ENCODE assay signal across 1 cellular context in the genomic region with DNA sequence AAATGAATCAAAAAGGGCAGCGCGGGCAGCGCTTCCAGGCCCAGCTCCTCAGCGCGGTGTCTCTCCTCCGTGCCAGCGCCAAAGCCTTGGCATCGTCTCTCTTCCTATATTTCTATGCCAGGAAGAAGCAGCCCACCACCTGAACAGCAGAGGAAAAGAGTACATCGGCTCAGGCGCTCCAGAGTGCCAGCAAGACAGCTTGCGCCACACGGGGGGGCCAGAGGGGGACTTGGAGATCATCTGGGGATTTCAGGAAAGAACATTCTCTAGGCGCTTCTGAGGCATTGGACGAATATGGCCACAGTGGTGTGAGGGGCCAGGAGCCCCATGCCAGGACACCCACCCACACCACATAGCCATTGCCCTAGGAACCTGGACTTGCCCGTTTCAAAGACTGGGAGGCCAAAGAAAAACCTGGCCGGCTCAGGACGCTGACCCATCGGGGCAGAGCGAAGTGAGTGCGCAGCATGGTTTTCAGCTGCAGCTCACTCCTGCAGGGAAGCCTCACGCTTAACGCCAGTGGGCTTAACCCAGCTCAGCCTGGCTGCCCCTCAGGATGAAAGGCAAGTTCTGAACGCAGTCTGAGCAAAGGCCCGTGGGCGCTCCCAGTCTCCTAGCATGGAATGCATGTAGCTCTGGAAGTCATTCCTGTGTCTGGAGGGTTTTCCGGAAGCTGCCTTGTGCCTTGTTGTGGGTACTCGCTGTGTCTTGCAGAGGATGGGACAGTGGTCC.
TF ChIP-seq lines count a peak whose summit lies in the region.

No MANE protein-coding gene starts in this region.

TF ChIP-seq in GM23338, 12 proteins besides CTCF, POLR2A, EP300 and RAD21 (continued from another document):
- TF ChIP-seq, protein P1, sequence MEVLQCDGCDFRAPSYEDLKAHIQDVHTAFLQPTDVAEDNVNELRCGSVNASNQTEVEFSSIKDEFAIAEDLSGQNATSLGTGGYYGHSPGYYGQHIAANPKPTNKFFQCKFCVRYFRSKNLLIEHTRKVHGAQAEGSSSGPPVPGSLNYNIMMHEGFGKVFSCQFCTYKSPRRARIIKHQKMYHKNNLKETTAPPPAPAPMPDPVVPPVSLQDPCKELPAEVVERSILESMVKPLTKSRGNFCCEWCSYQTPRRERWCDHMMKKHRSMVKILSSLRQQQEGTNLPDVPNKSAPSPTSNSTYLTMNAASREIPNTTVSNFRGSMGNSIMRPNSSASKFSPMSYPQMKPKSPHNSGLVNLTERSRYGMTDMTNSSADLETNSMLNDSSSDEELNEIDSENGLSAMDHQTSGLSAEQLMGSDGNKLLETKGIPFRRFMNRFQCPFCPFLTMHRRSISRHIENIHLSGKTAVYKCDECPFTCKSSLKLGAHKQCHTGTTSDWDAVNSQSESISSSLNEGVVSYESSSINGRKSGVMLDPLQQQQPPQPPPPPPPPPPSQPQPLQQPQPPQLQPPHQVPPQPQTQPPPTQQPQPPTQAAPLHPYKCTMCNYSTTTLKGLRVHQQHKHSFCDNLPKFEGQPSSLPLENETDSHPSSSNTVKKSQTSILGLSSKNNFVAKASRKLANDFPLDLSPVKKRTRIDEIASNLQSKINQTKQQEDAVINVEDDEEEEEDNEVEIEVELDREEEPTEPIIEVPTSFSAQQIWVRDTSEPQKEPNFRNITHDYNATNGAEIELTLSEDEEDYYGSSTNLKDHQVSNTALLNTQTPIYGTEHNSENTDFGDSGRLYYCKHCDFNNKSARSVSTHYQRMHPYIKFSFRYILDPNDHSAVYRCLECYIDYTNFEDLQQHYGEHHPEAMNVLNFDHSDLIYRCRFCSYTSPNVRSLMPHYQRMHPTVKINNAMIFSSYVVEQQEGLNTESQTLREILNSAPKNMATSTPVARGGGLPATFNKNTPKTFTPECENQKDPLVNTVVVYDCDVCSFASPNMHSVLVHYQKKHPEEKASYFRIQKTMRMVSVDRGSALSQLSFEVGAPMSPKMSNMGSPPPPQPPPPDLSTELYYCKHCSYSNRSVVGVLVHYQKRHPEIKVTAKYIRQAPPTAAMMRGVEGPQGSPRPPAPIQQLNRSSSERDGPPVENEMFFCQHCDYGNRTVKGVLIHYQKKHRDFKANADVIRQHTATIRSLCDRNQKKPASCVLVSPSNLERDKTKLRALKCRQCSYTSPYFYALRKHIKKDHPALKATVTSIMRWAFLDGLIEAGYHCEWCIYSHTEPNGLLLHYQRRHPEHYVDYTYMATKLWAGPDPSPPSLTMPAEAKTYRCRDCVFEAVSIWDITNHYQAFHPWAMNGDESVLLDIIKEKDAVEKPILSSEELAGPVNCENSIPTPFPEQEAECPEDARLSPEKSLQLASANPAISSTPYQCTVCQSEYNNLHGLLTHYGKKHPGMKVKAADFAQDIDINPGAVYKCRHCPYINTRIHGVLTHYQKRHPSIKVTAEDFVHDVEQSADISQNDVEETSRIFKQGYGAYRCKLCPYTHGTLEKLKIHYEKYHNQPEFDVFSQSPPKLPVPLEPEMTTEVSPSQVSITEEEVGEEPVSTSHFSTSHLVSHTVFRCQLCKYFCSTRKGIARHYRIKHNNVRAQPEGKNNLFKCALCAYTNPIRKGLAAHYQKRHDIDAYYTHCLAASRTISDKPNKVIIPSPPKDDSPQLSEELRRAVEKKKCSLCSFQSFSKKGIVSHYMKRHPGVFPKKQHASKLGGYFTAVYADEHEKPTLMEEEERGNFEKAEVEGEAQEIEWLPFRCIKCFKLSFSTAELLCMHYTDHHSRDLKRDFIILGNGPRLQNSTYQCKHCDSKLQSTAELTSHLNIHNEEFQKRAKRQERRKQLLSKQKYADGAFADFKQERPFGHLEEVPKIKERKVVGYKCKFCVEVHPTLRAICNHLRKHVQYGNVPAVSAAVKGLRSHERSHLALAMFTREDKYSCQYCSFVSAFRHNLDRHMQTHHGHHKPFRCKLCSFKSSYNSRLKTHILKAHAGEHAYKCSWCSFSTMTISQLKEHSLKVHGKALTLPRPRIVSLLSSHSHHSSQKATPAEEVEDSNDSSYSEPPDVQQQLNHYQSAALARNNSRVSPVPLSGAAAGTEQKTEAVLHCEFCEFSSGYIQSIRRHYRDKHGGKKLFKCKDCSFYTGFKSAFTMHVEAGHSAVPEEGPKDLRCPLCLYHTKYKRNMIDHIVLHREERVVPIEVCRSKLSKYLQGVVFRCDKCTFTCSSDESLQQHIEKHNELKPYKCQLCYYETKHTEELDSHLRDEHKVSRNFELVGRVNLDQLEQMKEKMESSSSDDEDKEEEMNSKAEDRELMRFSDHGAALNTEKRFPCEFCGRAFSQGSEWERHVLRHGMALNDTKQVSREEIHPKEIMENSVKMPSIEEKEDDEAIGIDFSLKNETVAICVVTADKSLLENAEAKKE (CRISPR knock-in tag; IDR thresholded peaks at IDR 0.05), result no peak
- TF ChIP-seq NANOG (IDR thresholded peaks at IDR 0.05; ENCODE audit: borderline replicate concordance) (no peak), ZNF331 (CRISPR knock-in tag; IDR thresholded peaks at IDR 0.05; ENCODE audit: low read depth) (no peak), CREB1 (CRISPR knock-in tag; IDR thresholded peaks at IDR 0.05; ENCODE audit: low read depth) (no peak), STAT1 (IDR thresholded peaks at IDR 0.05; ENCODE audit: unreplicated experiment) (no peak), EZH2phosphoT487 (IDR thresholded peaks at IDR 0.05; ENCODE audit: unreplicated experiment) (no peak), ZNF114 (CRISPR knock-in tag; IDR thresholded peaks at IDR 0.05) (no peak)
- TF ChIP-seq, protein P2, sequence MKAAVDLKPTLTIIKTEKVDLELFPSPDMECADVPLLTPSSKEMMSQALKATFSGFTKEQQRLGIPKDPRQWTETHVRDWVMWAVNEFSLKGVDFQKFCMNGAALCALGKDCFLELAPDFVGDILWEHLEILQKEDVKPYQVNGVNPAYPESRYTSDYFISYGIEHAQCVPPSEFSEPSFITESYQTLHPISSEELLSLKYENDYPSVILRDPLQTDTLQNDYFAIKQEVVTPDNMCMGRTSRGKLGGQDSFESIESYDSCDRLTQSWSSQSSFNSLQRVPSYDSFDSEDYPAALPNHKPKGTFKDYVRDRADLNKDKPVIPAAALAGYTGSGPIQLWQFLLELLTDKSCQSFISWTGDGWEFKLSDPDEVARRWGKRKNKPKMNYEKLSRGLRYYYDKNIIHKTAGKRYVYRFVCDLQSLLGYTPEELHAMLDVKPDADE (IDR thresholded peaks at IDR 0.05), result no peak
